Comparison of ENCODE assay signal across 1 cellular context in the genomic region with DNA sequence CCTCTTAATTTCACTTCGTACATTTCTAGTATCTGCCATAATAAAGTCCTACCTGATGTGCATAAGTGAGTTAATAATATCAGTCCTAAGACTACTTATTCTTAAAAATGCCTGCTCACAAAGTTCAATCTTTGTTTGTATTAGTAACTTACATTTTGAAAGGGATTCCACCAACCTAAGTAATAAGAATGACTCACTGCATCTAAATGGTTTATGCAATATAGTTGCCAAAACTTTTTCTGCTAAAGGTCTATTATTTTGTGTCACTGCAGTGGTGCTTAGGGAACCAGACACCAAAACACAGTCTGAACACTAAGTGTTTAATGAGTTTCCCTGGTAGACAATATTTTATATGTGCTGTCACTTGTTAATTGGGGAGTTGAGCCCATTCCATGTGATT.
A peak's percentile ranks its signal among the peaks of the same experiment; 100 is the strongest.
TF ChIP-seq lines count a peak whose summit lies in the region.

No MANE protein-coding gene starts in this region.

TF ChIP-seq in K562, 482 proteins besides CTCF, POLR2A, EP300 and RAD21:
- TF ChIP-seq CHD4 (IDR thresholded peaks at IDR 0.05; ENCODE audit: insufficient read depth, insufficient replicate concordance, low read depth, low read length, poor library complexity, severe bottlenecking) (no peak), ADNP (tag; IDR thresholded peaks at IDR 0.05) (no peak), ZBTB8A (IDR thresholded peaks at IDR 0.05; ENCODE audit: partially characterized antibody) (no peak), ZNF507 (tag; conservative IDR thresholded peaks at IDR 0.05) (0 out of 2 replicates have a peak, but pooled peaks have one; percentile 19)
- TF ChIP-seq, protein P1, sequence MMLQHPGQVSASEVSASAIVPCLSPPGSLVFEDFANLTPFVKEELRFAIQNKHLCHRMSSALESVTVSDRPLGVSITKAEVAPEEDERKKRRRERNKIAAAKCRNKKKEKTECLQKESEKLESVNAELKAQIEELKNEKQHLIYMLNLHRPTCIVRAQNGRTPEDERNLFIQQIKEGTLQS (IDR thresholded peaks at IDR 0.05): 0 out of 2 replicates have a peak, but pooled peaks have one; percentile 8
- TF ChIP-seq, protein P1 (CRISPR knock-in tag; conservative IDR thresholded peaks at IDR 0.05): no peak
